9 cellular contexts compared by ENCODE assay signal in the genomic region with DNA sequence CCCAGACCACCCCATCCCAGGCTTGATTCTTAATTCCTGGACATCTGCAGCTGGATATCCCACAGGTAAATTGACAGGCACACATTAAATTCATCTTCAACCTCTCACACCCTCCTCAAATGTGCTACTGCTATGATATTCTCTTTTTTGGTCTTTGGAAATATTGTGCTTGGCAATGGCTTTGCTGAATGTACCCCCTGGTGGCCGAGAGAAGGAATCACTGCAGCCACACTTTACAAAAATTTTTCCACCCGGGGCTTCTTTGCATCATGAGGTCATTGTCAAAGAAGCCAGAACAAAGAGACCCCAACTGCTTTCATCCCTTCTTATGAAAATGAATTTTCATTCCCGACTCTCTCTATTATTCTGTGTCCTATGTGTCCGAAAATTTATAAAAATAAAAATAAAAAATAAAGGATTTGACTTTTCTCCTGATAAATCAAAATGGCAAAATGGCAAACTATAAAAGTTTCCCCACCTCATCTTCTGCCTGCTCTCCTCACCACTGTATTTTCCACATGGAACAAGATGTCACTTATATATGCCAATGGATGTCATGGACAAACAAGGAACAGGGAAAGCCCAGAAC. TPM values are rescaled to one million over a fixed set of nuclear protein-coding genes. Genes with fewer than 3 reads are reported as not detected.
DNase-seq lines count a peak whose midpoint lies in the region; ATAC-seq and TF ChIP-seq lines count a peak whose summit lies in the region.
"Had no signal": no experiment of that assay in that cellular context is flagged by ENCODE, and none has a peak within 500 bp of the region (broad histone marks: within the 10 kb centered on the region; RNA-seq: fewer than 3 reads in every experiment).

No MANE protein-coding gene starts in this region.

- H3K9ac ChIP-seq in liver (ENCODE audit: low read depth in 1 of 2, low read length in 2 of 2), result no peak overlapping the region

- no peaks in the 10 kb centered on the region for H3K36me3 ChIP-seq in liver (ENCODE audit: control insufficient read depth in 4 of 4, insufficient read depth in 3 of 4, low read depth in 1 of 4, low read length in 3 of 4)

- H3K27ac Mint-ChIP-seq in activated CD4-positive, alpha-beta memory T cell treated with anti-CD3 and anti-CD28 coated beads, Interleukin-2, amount 10 ng/mL, durations not matched to agents 7 days and 5 days, result no peak overlapping the region

- CTCF ChIA-PET in activated CD4-positive, alpha-beta memory T cell treated with anti-CD3 and anti-CD28 coated beads, Interleukin-2, amount 10 ng/mL, durations not matched to agents 7 days and 5 days (lab: Charles Lee), result interaction anchor here (0.8 to 3.1 kb wide), 4 partner anchors 12 to 590 kb away, joined by 3 to 14 read pairs (median 5); no protein-coding TSS in a partner anchor

- H3K9me3 Mint-ChIP-seq in activated CD4-positive, alpha-beta memory T cell treated with anti-CD3 and anti-CD28 coated beads, Interleukin-2, amount 10 ng/mL, durations not matched to agents 7 days and 5 days, result no peaks in the 10 kb centered on the region

- no peaks in the 10 kb centered on the region for H3K9me3 ChIP-seq in liver (ENCODE audit: control insufficient read depth in 4 of 4, low read length in 3 of 4)

- 11% methylated on average over 4 of the region's 4 CpGs for WGBS in liver

- no peaks in the 10 kb centered on the region for H3K27me3 ChIP-seq in liver (ENCODE audit: control insufficient read depth in 4 of 4, insufficient read depth in 4 of 4, low read length in 3 of 4)

- peak; percentile 85 to 86 for TF ChIP-seq RAD21 in liver (IDR thresholded peaks at IDR 0.05)

- H3K4me1 ChIP-seq in liver (ENCODE audit: control insufficient read depth in 4 of 4, insufficient read depth in 4 of 4, low read length in 3 of 4), result no peaks in the 10 kb centered on the region

- ATAC-seq in GM19372 (IDR thresholded peaks at IDR 0.05; ENCODE audit: low read depth, unreplicated experiment), result peak; percentile 87
- no peak for ATAC-seq in HG03521 (IDR thresholded peaks at IDR 0.05; ENCODE audit: unreplicated experiment)

- no peaks in the 10 kb centered on the region for H3K36me3 Mint-ChIP-seq in activated CD4-positive, alpha-beta memory T cell treated with anti-CD3 and anti-CD28 coated beads, Interleukin-2, amount 10 ng/mL, durations not matched to agents 7 days and 5 days (ENCODE audit: low read depth)

- no peak overlapping the region for H3K27ac ChIP-seq in liver (ENCODE audit: low read depth in 1 of 2, low read length in 2 of 2)

- H3K4me1 Mint-ChIP-seq in activated CD4-positive, alpha-beta memory T cell treated with anti-CD3 and anti-CD28 coated beads, Interleukin-2, amount 10 ng/mL, durations not matched to agents 7 days and 5 days, result no peaks in the 10 kb centered on the region

- in situ Hi-C loops in astrocyte of the spinal cord (cut with HindIII; ENCODE audit: low sequenced_read_pairs), result no loop called here

- H3K27me3 Mint-ChIP-seq in activated CD4-positive, alpha-beta memory T cell treated with anti-CD3 and anti-CD28 coated beads, Interleukin-2, amount 10 ng/mL, durations not matched to agents 7 days and 5 days, result peaks cover 37% of the 10 kb centered on the region

- TF ChIP-seq CTCF in LNCaP clone FGC (IDR thresholded peaks at IDR 0.05; ENCODE audit: control insufficient read depth, extremely low read depth, insufficient read depth), result peak; percentile 81
- TF ChIP-seq CTCF in astrocyte of the spinal cord (IDR thresholded peaks at IDR 0.05; ENCODE audit: low read depth, low read length), result peak; percentile 89
- peak; percentile 89 for TF ChIP-seq CTCF in liver (IDR thresholded peaks at IDR 0.05; ENCODE audit: low read depth, low read length, missing input control)

- H3K4me3 ChIP-seq in LNCaP clone FGC (ENCODE audit: low read depth, low read length), result no peak overlapping the region
- H3K4me3 ChIP-seq in astrocyte of the spinal cord (ENCODE audit: low read depth, low read length), result no peak overlapping the region
- H3K4me3 ChIP-seq in liver (ENCODE audit: low read depth in 1 of 3, low read length in 3 of 3), result no peak overlapping the region

- no peak overlapping the region for H3K4me3 Mint-ChIP-seq in activated CD4-positive, alpha-beta memory T cell treated with anti-CD3 and anti-CD28 coated beads, Interleukin-2, amount 10 ng/mL, durations not matched to agents 7 days and 5 days

- DNase-seq in D341Med (ENCODE audit: low spot score) (peak; percentile 61), LNCaP clone FGC (ENCODE audit: low read depth) (no peak), astrocyte of the spinal cord (ENCODE audit: low read depth, low spot score) (peak; percentile 36), ureter (ENCODE audit: low spot score) (no peak)
- DNase-seq in activated CD4-positive, alpha-beta memory T cell treated with anti-CD3 and anti-CD28 coated beads, Interleukin-2, amount 10 ng/mL, durations not matched to agents 7 days and 5 days, result no peak

- POLR2A ChIA-PET in activated CD4-positive, alpha-beta memory T cell treated with anti-CD3 and anti-CD28 coated beads, Interleukin-2, amount 10 ng/mL, durations not matched to agents 7 days and 5 days (lab: Charles Lee), result no interaction called here

TF ChIP-seq in liver, 16 proteins besides CTCF, POLR2A, EP300 and RAD21:
- TF ChIP-seq, protein P1, sequence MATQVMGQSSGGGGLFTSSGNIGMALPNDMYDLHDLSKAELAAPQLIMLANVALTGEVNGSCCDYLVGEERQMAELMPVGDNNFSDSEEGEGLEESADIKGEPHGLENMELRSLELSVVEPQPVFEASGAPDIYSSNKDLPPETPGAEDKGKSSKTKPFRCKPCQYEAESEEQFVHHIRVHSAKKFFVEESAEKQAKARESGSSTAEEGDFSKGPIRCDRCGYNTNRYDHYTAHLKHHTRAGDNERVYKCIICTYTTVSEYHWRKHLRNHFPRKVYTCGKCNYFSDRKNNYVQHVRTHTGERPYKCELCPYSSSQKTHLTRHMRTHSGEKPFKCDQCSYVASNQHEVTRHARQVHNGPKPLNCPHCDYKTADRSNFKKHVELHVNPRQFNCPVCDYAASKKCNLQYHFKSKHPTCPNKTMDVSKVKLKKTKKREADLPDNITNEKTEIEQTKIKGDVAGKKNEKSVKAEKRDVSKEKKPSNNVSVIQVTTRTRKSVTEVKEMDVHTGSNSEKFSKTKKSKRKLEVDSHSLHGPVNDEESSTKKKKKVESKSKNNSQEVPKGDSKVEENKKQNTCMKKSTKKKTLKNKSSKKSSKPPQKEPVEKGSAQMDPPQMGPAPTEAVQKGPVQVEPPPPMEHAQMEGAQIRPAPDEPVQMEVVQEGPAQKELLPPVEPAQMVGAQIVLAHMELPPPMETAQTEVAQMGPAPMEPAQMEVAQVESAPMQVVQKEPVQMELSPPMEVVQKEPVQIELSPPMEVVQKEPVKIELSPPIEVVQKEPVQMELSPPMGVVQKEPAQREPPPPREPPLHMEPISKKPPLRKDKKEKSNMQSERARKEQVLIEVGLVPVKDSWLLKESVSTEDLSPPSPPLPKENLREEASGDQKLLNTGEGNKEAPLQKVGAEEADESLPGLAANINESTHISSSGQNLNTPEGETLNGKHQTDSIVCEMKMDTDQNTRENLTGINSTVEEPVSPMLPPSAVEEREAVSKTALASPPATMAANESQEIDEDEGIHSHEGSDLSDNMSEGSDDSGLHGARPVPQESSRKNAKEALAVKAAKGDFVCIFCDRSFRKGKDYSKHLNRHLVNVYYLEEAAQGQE (IDR thresholded peaks at IDR 0.05), result no peak
- TF ChIP-seq NR2F2 (IDR thresholded peaks at IDR 0.05), result no peak
- TF ChIP-seq HNF4G (IDR thresholded peaks at IDR 0.05), result no peak
- no peak for TF ChIP-seq SP1 (IDR thresholded peaks at IDR 0.05)
- TF ChIP-seq FOXA1 (IDR thresholded peaks at IDR 0.05), result no peak
- TF ChIP-seq HNF4A (conservative IDR thresholded peaks at IDR 0.05), result no peak
- no peak for TF ChIP-seq ATF3 (IDR thresholded peaks at IDR 0.05)
- TF ChIP-seq EGR1 (IDR thresholded peaks at IDR 0.05; ENCODE audit: low read depth in 2 of 2), result no peak
- TF ChIP-seq YY1 (IDR thresholded peaks at IDR 0.05), result no peak

RNA-seq across cellular contexts. Expression of gene CYB5R2, which starts 15.0 kb away (rescaled TPM):
- total RNA-seq in liver (1 to 10 TPM in 1 of 2 donors, under 1 TPM in 1; 0.19 to 1.2 TPM), ureter (28.4 TPM)
- polyA plus RNA-seq in liver, result 1 to 10 TPM; 2.8 to 3.7 TPM
- 1 to 10 TPM; 1.8 TPM for total RNA-seq in activated CD4-positive, alpha-beta memory T cell treated with anti-CD3 and anti-CD28 coated beads, Interleukin-2, amount 10 ng/mL, durations not matched to agents 7 days and 5 days

RNA-seq across cellular contexts. Expression of gene OVCH2, which starts 17.9 kb away (rescaled TPM):
- not detected for total RNA-seq in liver
- not detected for polyA plus RNA-seq in liver
- total RNA-seq in ureter, result 9.4 TPM
- total RNA-seq in activated CD4-positive, alpha-beta memory T cell treated with anti-CD3 and anti-CD28 coated beads, Interleukin-2, amount 10 ng/mL, durations not matched to agents 7 days and 5 days, result not detected
- total RNA-seq: temporal lobe had no signal

Comparison
In these comparisons a context has a peak if more than half of its experiments do, and no peak if none do; other contexts are left out.
1. DNase-seq: peak in D341Med (single experiment) and astrocyte of the spinal cord (single experiment); none in LNCaP clone FGC (single experiment), ureter (single experiment) and activated CD4-positive, alpha-beta memory T cell treated with anti-CD3 and anti-CD28 coated beads, Interleukin-2, amount 10 ng/mL, durations not matched to agents 7 days and 5 days (single experiment).
2. RNA of gene CYB5R2, which starts 15.0 kb away (total RNA-seq): 28.4 TPM in ureter (single experiment); 1.8 TPM in activated CD4-positive, alpha-beta memory T cell treated with anti-CD3 and anti-CD28 coated beads, Interleukin-2, amount 10 ng/mL, durations not matched to agents 7 days and 5 days and 0.19 to 1.2 TPM in liver; every median in the first group is over 10 times any median in the second.
3. RNA of gene OVCH2, which starts 17.9 kb away (total RNA-seq): 9.4 TPM in ureter (single experiment); not detected in liver and not detected in activated CD4-positive, alpha-beta memory T cell treated with anti-CD3 and anti-CD28 coated beads, Interleukin-2, amount 10 ng/mL, durations not matched to agents 7 days and 5 days; every median in the first group is over 10 times any median in the second.
4. Peak in every context shown above with its lines, with median percentiles within 50 percentile points of each other: CTCF ChIP-seq.